Comparison of ENCODE assay signal across 17 cellular contexts in the genomic region with DNA sequence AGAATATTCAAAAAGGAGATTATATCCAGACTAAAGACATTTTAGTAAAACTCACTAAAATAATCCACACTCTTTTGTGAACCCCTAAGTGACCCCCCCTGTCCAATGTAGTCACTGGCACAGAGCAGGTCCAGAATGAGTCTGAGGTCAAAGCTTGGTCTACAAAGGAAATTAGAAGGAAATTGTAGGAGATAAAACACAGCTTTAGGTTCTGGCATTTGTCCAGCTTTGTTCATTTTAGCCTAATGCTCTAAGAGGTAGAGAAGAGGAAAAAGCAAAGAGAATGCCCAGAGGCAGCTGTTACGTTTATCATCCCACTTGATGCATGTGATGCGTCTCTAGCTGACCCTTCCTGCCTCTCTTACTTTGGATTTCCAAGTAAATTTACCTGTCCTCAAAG.
DNase-seq lines count a peak whose midpoint lies in the region; ATAC-seq and TF ChIP-seq lines count a peak whose summit lies in the region.
"Had no signal": no experiment of that assay in that cellular context is flagged by ENCODE, and none has a peak within 500 bp of the region (broad histone marks: within the 10 kb centered on the region; RNA-seq: fewer than 3 reads in every experiment).

No MANE protein-coding gene starts in this region.

- H3K36me3 ChIP-seq in thoracic aorta (no peaks in the 10 kb centered on the region), PC-3 (ENCODE audit: low read depth, low read length) (no peaks in the 10 kb centered on the region)
- H3K36me3 ChIP-seq: cardiac muscle cell had no signal

- TF ChIP-seq CTCF in fibroblast of mammary gland (conservative IDR thresholded peaks at IDR 0.05; ENCODE audit: control insufficient read depth, insufficient read depth, low read depth, low read length) (no peak), thoracic aorta (IDR thresholded peaks at IDR 0.05) (no peak), PC-3 (conservative IDR thresholded peaks at IDR 0.05; ENCODE audit: low read depth, low read length) (no peak)

- no peaks in the 10 kb centered on the region for H3K9me2 ChIP-seq in PC-3 (replicated peaks; ENCODE audit: low read length)

- no peak for ATAC-seq in thoracic aorta (ENCODE audit: insufficient number of reproducible peaks, low FRiP score, low read depth)
- ATAC-seq in GM21737 (IDR thresholded peaks at IDR 0.05; ENCODE audit: unreplicated experiment), result no peak
- no peak for ATAC-seq in effector memory CD8-positive, alpha-beta T cell (replicated peaks)
- ATAC-seq in PC-3, result no peak
- ATAC-seq: naive thymus-derived CD4-positive, alpha-beta T cell; stimulated activated naive CD8-positive, alpha-beta T cell treated with anti-CD3 and anti-CD28 coated beads, Interleukin-15, amount 100 ng/mL, for 72 hours had no signal

- H3K9ac ChIP-seq in PC-3 (ENCODE audit: low read length), result no peak overlapping the region

- peak overlapping the region; percentile 10 to 78 for H3K27ac ChIP-seq in thoracic aorta
- no peak overlapping the region for H3K27ac ChIP-seq in PC-3 (ENCODE audit: low read length)
- H3K27ac ChIP-seq: 22Rv1 had no signal

- CTCF ChIA-PET in PC-3 (lab: Charles Lee), result no interaction called here

- BruUV-seq in PC-3 (replicated peaks; lab: Mats Ljungman, UMichigan), result no TSS peak

- no peaks in the 10 kb centered on the region for H3K4me1 Mint-ChIP-seq in effector memory CD8-positive, alpha-beta T cell (ENCODE audit: low read depth in 2 of 2)

- H3K79me2 ChIP-seq in PC-3 (ENCODE audit: low read length), result no peaks in the 10 kb centered on the region

- H3K9me3 ChIP-seq in thoracic aorta (no peaks in the 10 kb centered on the region), PC-3 (ENCODE audit: low read length) (no peaks in the 10 kb centered on the region)

- H3F3A ChIP-seq in PC-3 (ENCODE audit: low read length, unreplicated experiment), result no peaks in the 10 kb centered on the region

- no peaks in the 10 kb centered on the region for H3K9me3 Mint-ChIP-seq in effector memory CD8-positive, alpha-beta T cell
- H3K9me3 Mint-ChIP-seq: H9; naive thymus-derived CD4-positive, alpha-beta T cell; stimulated activated naive CD8-positive, alpha-beta T cell treated with anti-CD3 and anti-CD28 coated beads, Interleukin-15, amount 100 ng/mL, for 72 hours; T-helper 1 cell treated with Interleukin-12 subunit alpha and Interleukin-12 subunit beta and Interleukin-4 antibody, amounts not matched to agents 30 μg/mL and 1 μg/mL, for 36 hours had no signal

- no peak overlapping the region for H2AFZ ChIP-seq in PC-3 (ENCODE audit: low read length)

- H3K27me3 ChIP-seq in thoracic aorta (replicated peaks; ENCODE audit: insufficient read depth) (no peaks in the 10 kb centered on the region), PC-3 (ENCODE audit: low read length) (no peaks in the 10 kb centered on the region)
- H3K27me3 ChIP-seq: cardiac muscle cell had no signal

- POLR2A ChIA-PET in PC-3 (lab: Charles Lee; ENCODE audit: unreplicated experiment), result no interaction called here

- no peak overlapping the region for H3K4me2 ChIP-seq in PC-3 (ENCODE audit: low read length)

- no peak overlapping the region for H3K27ac Mint-ChIP-seq in effector memory CD8-positive, alpha-beta T cell
- H3K27ac Mint-ChIP-seq: naive thymus-derived CD4-positive, alpha-beta T cell; stimulated activated naive CD8-positive, alpha-beta T cell treated with anti-CD3 and anti-CD28 coated beads, Interleukin-15, amount 100 ng/mL, for 72 hours; T-helper 1 cell treated with Interleukin-12 subunit alpha and Interleukin-12 subunit beta and Interleukin-4 antibody, amounts not matched to agents 30 μg/mL and 1 μg/mL, for 36 hours had no signal

- no peaks in the 10 kb centered on the region for H3K36me3 Mint-ChIP-seq in effector memory CD8-positive, alpha-beta T cell (ENCODE audit: insufficient read depth)
- H3K36me3 Mint-ChIP-seq: naive thymus-derived CD4-positive, alpha-beta T cell had no signal

- DNase-seq in DMS 273 (lab: John Stamatoyannopoulos, UW; ENCODE audit: unreplicated experiment), result peak; percentile 48
- DNase-seq in DMS 273 treated with DMSO at 0.1 percent for 48 hours (lab: John Stamatoyannopoulos, UW), result no peak
- DNase-seq in NCI-H82 treated with DMSO at 0.1 percent for 48 hours (lab: John Stamatoyannopoulos, UW; ENCODE audit: unreplicated experiment), result peak; percentile 11
- peak; percentile 18 for DNase-seq in fibroblast of mammary gland (ENCODE audit: low read depth)
- no peak for DNase-seq in thoracic aorta (ENCODE audit: low spot score)
- no peak for DNase-seq in effector memory CD8-positive, alpha-beta T cell
- no peak for DNase-seq in PC-3
- DNase-seq: activated CD8-positive, alpha-beta memory T cell treated with anti-CD3 and anti-CD28 coated beads, Interleukin-2, amount 50 U/mL, for 4 hours; GDM1; H9; naive thymus-derived CD4-positive, alpha-beta T cell; NCI-H446; stimulated activated naive CD8-positive, alpha-beta T cell treated with anti-CD3 and anti-CD28 coated beads, Interleukin-15, amount 100 ng/mL, for 72 hours had no signal

- peaks cover 19 to 29% of the 10 kb centered on the region in 2 donors for H3K27me3 Mint-ChIP-seq in effector memory CD8-positive, alpha-beta T cell
- H3K27me3 Mint-ChIP-seq: stimulated activated naive CD8-positive, alpha-beta T cell treated with anti-CD3 and anti-CD28 coated beads, Interleukin-15, amount 100 ng/mL, for 72 hours had no signal

- no peak overlapping the region for H3K4me3 ChIP-seq in fibroblast of mammary gland (ENCODE audit: control insufficient read depth, low read depth, low read length)
- peak overlapping the region; percentile 52 for H3K4me3 ChIP-seq in thoracic aorta
- H3K4me3 ChIP-seq in PC-3 (ENCODE audit: low read length), result no peak overlapping the region
- H3K4me3 ChIP-seq: cardiac muscle cell had no signal

- H4K20me1 ChIP-seq in PC-3 (ENCODE audit: low read length), result no peaks in the 10 kb centered on the region

- H3K4me3 Mint-ChIP-seq in effector memory CD8-positive, alpha-beta T cell, result no peak overlapping the region
- H3K4me3 Mint-ChIP-seq: H9; naive thymus-derived CD4-positive, alpha-beta T cell; stimulated activated naive CD8-positive, alpha-beta T cell treated with anti-CD3 and anti-CD28 coated beads, Interleukin-15, amount 100 ng/mL, for 72 hours; T-helper 1 cell treated with Interleukin-12 subunit alpha and Interleukin-12 subunit beta and Interleukin-4 antibody, amounts not matched to agents 30 μg/mL and 1 μg/mL, for 36 hours had no signal

- intact Hi-C loops in PC-3 (cut with micrococcal nuclease), result no loop called here

- H3K4me1 ChIP-seq in thoracic aorta (ENCODE audit: control insufficient read depth in 1 of 2, low read depth in 2 of 2) (peaks cover 15 to 59% of the 10 kb centered on the region in 2 donors), PC-3 (ENCODE audit: insufficient read depth, low read length) (no peaks in the 10 kb centered on the region)

Comparison
In these comparisons a context has a peak if more than half of its experiments do, and no peak if none do; other contexts are left out.
1. DNase-seq: peak in DMS 273 (single experiment), NCI-H82 treated with DMSO at 0.1 percent for 48 hours (single experiment) and fibroblast of mammary gland (single experiment); none in DMS 273 treated with DMSO at 0.1 percent for 48 hours (single experiment), thoracic aorta (single experiment), effector memory CD8-positive, alpha-beta T cell (0 of 3) and PC-3 (single experiment).